2 cellular contexts compared by ENCODE assay signal in the genomic region with DNA sequence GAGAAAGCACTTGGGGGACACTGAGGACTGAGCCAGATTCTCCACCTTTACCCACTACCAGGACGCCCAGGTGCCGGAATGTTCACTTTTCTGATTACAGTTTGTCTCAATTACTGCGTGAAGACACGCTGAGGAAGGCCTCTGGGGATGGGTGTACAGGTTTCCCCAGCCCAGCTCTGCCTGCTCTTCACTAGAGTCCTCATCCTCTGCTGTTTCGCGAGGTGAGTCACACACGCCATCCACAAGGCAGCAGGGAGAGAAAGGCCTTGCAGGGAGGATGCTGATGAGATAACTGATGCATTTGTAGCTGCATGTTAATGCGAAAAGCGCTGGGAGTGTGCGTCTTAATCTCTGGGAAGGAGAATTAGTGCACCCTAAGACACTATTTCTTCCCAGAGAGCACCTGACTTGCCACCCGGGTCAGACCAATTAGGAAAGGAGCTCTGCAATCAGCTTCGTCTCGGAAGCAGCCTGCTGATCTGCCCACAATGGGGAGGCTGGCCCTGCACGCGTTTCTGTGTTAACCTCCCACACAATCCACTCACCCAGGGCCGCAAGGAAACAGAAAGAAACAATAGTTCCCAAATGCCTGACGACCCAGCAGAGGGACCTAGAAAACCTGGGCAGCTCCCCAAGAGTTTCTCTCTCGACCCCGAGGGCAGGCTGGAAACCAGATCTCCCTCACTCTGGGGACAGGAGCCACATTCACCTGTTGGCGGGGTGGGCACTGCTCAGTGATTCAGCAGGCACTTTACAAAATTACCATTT.
TF ChIP-seq lines count a peak whose summit lies in the region.

No MANE protein-coding gene starts in this region.

TF ChIP-seq in H1, 55 proteins besides CTCF, POLR2A, EP300 and RAD21 (continued from another document):
- TF ChIP-seq CHD7 (IDR thresholded peaks at IDR 0.05; ENCODE audit: insufficient replicate concordance, low read length): no peak
- TF ChIP-seq, protein P1, sequence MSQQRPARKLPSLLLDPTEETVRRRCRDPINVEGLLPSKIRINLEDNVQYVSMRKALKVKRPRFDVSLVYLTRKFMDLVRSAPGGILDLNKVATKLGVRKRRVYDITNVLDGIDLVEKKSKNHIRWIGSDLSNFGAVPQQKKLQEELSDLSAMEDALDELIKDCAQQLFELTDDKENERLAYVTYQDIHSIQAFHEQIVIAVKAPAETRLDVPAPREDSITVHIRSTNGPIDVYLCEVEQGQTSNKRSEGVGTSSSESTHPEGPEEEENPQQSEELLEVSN (IDR thresholded peaks at IDR 0.05): no peak
- TF ChIP-seq SAP30 (IDR thresholded peaks at IDR 0.05; ENCODE audit: insufficient read depth, insufficient replicate concordance, low read length): no peak
- TF ChIP-seq SIN3A (conservative IDR thresholded peaks at IDR 0.05 in 1 of 2, IDR thresholded peaks at IDR 0.05 in 1 of 2; ENCODE audit: low read depth in 1 of 2, low read length in 2 of 2): no peak
- no peak for TF ChIP-seq RXRA (IDR thresholded peaks at IDR 0.05; ENCODE audit: insufficient read depth, low read depth, low read length)
- TF ChIP-seq TCF12 (IDR thresholded peaks at IDR 0.05; ENCODE audit: low read depth, low read length): no peak
- no peak for TF ChIP-seq POU5F1 (IDR thresholded peaks at IDR 0.05; ENCODE audit: low read depth, low read length)
- no peak for TF ChIP-seq GTF2F1 (IDR thresholded peaks at IDR 0.05; ENCODE audit: borderline replicate concordance, low read depth, low read length)
- no peak for TF ChIP-seq SUZ12 (IDR thresholded peaks at IDR 0.05; ENCODE audit: low read length)
- TF ChIP-seq TAF1 (IDR thresholded peaks at IDR 0.05; ENCODE audit: low read depth, low read length): no peak
- TF ChIP-seq ASH2L (IDR thresholded peaks at IDR 0.05; ENCODE audit: low read length): no peak
- no peak for TF ChIP-seq SIRT6 (IDR thresholded peaks at IDR 0.05; ENCODE audit: low read length)

TF ChIP-seq in neural cell, 6 proteins besides CTCF, POLR2A, EP300 and RAD21 (continued from another document):
- TF ChIP-seq REST (IDR thresholded peaks at IDR 0.05; ENCODE audit: borderline replicate concordance) (peak; percentile 73), MXI1 (conservative IDR thresholded peaks at IDR 0.05; ENCODE audit: poor library complexity, severe bottlenecking) (no peak), TAF1 (IDR thresholded peaks at IDR 0.05; ENCODE audit: low read depth) (no peak)
